ENCODE assay signal across 8 cellular contexts in genomic region chr5:27396998-27397397, GRCh38.
"Had no signal": no experiment of that assay in that cellular context is flagged by ENCODE, and none has a peak within 500 bp of the region (broad histone marks: within the 10 kb centered on the region; RNA-seq: fewer than 3 reads in every experiment).

No MANE protein-coding gene starts in this region.

- H3K4me3 ChIP-seq: GM12878 had no signal

- ATAC-seq: GM12878 had no signal

- FAIRE-seq: G401.6, GM12878, GM12891, GM12892, GM18507, GM19239 had no signal

- DNase-seq: GDM1, GF-D8 had no signal
